ENCODE assay signal across 23 cellular contexts in the genomic region with DNA sequence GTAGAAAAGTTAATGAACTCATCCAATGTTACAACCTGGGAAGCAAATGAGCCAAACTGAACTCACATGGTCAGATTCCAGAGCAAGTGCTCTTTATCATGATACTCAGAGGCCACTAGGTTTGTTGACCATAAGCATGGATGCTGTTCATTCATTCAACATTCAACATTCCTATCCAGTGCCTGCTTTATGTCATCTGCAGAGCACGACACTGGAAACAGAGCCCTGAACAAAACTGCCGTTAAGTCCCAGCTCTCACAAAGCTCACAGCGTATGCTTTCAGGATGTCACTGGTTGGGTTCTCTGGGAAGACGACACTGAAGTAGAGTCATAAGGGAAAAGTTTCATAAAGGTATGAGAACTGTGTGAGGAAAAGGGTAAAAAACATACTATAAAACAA.
"Had no signal": no experiment of that assay in that cellular context is flagged by ENCODE, and none has a peak within 500 bp of the region (broad histone marks: within the 10 kb centered on the region; RNA-seq: fewer than 3 reads in every experiment).

No MANE protein-coding gene starts in this region.

- H3K36me3 ChIP-seq: esophagus muscularis mucosa, prostate gland, right atrium auricular region, spleen, thoracic aorta, tibial nerve, upper lobe of right lung, uterus had no signal

- H3K27ac ChIP-seq: coronary artery, esophagus muscularis mucosa, prostate gland, right atrium auricular region, spleen, thoracic aorta, tibial nerve, upper lobe of right lung, uterus had no signal

- H3K9me3 ChIP-seq: prostate gland, thoracic aorta, upper lobe of right lung, uterus had no signal

- H3K4me3 ChIP-seq: coronary artery, esophagus muscularis mucosa, lung, prostate gland, right atrium auricular region, spleen, thoracic aorta, tibial nerve, upper lobe of right lung, uterus had no signal

- H3K4me3 Mint-ChIP-seq: memory B cell; naive thymus-derived CD8-positive, alpha-beta T cell; nephron progenitor cell; stimulated activated memory B cell treated with anti-CD40 and anti-IgM and Interleukin-4, amounts not matched to agents 10 μg/mL and 1 μg/mL and 100 μg/mL, for 72 hours had no signal

- H3K27me3 ChIP-seq: esophagus muscularis mucosa, right atrium auricular region, spleen, tibial nerve, upper lobe of right lung, uterus had no signal

- H3K36me3 Mint-ChIP-seq: memory B cell; naive thymus-derived CD8-positive, alpha-beta T cell; stimulated activated memory B cell treated with anti-CD40 and anti-IgM and Interleukin-4, amounts not matched to agents 10 μg/mL and 1 μg/mL and 100 μg/mL, for 72 hours had no signal

- DNase-seq: dermis blood vessel endothelial cell; effector memory CD4-positive, alpha-beta T cell; kidney; midbrain; naive thymus-derived CD8-positive, alpha-beta T cell; nephron progenitor cell; nucleus accumbens; spleen; stimulated activated CD4-positive, alpha-beta T cell treated with anti-CD3 and anti-CD28 coated beads, Interleukin-4, amount 100 ng/mL, for 4 hours; stimulated activated naive CD8-positive, alpha-beta T cell treated with anti-CD3 and anti-CD28 coated beads, Interleukin-15, Interleukin-2, amounts not matched to agents 100 U/mL and 50 U/mL, for 24 hours; upper lobe of right lung; uterus had no signal

- H3K27ac Mint-ChIP-seq: memory B cell; naive thymus-derived CD8-positive, alpha-beta T cell; nephron progenitor cell; stimulated activated memory B cell treated with anti-CD40 and anti-IgM and Interleukin-4, amounts not matched to agents 10 μg/mL and 1 μg/mL and 100 μg/mL, for 72 hours had no signal

- H3K4me1 Mint-ChIP-seq: memory B cell; naive thymus-derived CD8-positive, alpha-beta T cell; nephron progenitor cell; stimulated activated memory B cell treated with anti-CD40 and anti-IgM and Interleukin-4, amounts not matched to agents 10 μg/mL and 1 μg/mL and 100 μg/mL, for 72 hours had no signal

- H3K27me3 Mint-ChIP-seq: memory B cell; stimulated activated memory B cell treated with anti-CD40 and anti-IgM and Interleukin-4, amounts not matched to agents 10 μg/mL and 1 μg/mL and 100 μg/mL, for 72 hours had no signal

- H3K4me1 ChIP-seq: esophagus muscularis mucosa, prostate gland, right atrium auricular region, spleen, tibial nerve, upper lobe of right lung, uterus had no signal

- ATAC-seq: left lobe of liver; naive thymus-derived CD8-positive, alpha-beta T cell; sciatic nerve; stimulated activated memory B cell treated with anti-CD40 and anti-IgM and Interleukin-4, amounts not matched to agents 10 μg/mL and 1 μg/mL and 100 μg/mL, for 72 hours; stimulated activated naive CD8-positive, alpha-beta T cell treated with anti-CD3 and anti-CD28 coated beads, Interleukin-15, Interleukin-2, amounts not matched to agents 100 U/mL and 50 U/mL, for 24 hours; upper lobe of right lung had no signal
